Comparison of ENCODE assay signal across 8 cellular contexts in genomic region chr20:45823949-45824835, GRCh38. TPM values are rescaled to one million over a fixed set of nuclear protein-coding genes. Genes with fewer than 3 reads are reported as not detected.
DNase-seq lines count a peak whose midpoint lies in the region; TF ChIP-seq lines count a peak whose summit lies in the region.

No MANE protein-coding gene starts in this region.

- peak overlapping the region in 2 of 6 donors; percentile 69 for H3K27ac Mint-ChIP-seq in immature natural killer cell

- no peaks in the 10 kb centered on the region for H4K20me1 ChIP-seq in SU-DHL-6 (ENCODE audit: low read depth, low read length)

- no peak overlapping the region for H3K27ac ChIP-seq in SU-DHL-6 (ENCODE audit: low read depth, low read length)

- DNase-seq in NCI-H524 (lab: John Stamatoyannopoulos, UW) = peak; percentile 47 to 72
- no peak for DNase-seq in NCI-H524 treated with DMSO at 0.1 percent for 48 hours (lab: John Stamatoyannopoulos, UW)
- DNase-seq in astrocyte of the spinal cord (ENCODE audit: low read depth, low spot score) = peak; percentile 39
- DNase-seq in immature natural killer cell = peak; percentile 22 to 31 (median 28)
- peak; percentile 51 for DNase-seq in stimulated activated CD4-positive, alpha-beta T cell treated with anti-CD3 and anti-CD28 coated beads, Interleukin-4, amount 100 ng/mL, for 24 hours
- DNase-seq in epidermal melanocyte (ENCODE audit: insufficient read length, low spot score) = no peak
- no peak for DNase-seq in HCEC 1CT

- peak overlapping the region; percentile 69 to 82 (median 77) for H3K4me3 Mint-ChIP-seq in immature natural killer cell

- no peak overlapping the region for H3K9ac ChIP-seq in SU-DHL-6 (ENCODE audit: low read length)

- peaks cover 8 to 18% (median 11%) of the 10 kb centered on the region in 3 donors for H3K27me3 Mint-ChIP-seq in immature natural killer cell (ENCODE audit: low read depth in 3 of 3)

- TF ChIP-seq CTCF in SU-DHL-6 (IDR thresholded peaks at IDR 0.05; ENCODE audit: insufficient read depth, low read length, poor library complexity, severe bottlenecking) (peak; percentile 11), astrocyte of the spinal cord (IDR thresholded peaks at IDR 0.05; ENCODE audit: low read depth, low read length) (peak; percentile 64)

- no peaks in the 10 kb centered on the region for H3K9me3 ChIP-seq in SU-DHL-6 (ENCODE audit: insufficient read depth, low read length)

- H3K27me3 ChIP-seq in SU-DHL-6 (ENCODE audit: low read length) = no peaks in the 10 kb centered on the region

- no peaks in the 10 kb centered on the region for H3K79me2 ChIP-seq in SU-DHL-6 (ENCODE audit: insufficient read depth, low read length)

- in situ Hi-C loops in astrocyte of the spinal cord (cut with HindIII; ENCODE audit: low sequenced_read_pairs) = no loop called here

- H3K9me2 ChIP-seq in SU-DHL-6 (replicated peaks; ENCODE audit: insufficient read depth, low read length) = no peaks in the 10 kb centered on the region

- no peak overlapping the region for H3K4me2 ChIP-seq in SU-DHL-6 (ENCODE audit: low read depth, low read length, poor library complexity, severe bottlenecking)

- H3K9me3 Mint-ChIP-seq in immature natural killer cell = peaks cover 0 to 2% (median 0%) of the 10 kb centered on the region in 6 donors

- H3K4me1 Mint-ChIP-seq in immature natural killer cell = peaks cover 11 to 13% of the 10 kb centered on the region in 2 donors

- H3K36me3 Mint-ChIP-seq in immature natural killer cell = no peaks in the 10 kb centered on the region

- H3K36me3 ChIP-seq in SU-DHL-6 (ENCODE audit: low read length) = no peaks in the 10 kb centered on the region

- H2AFZ ChIP-seq in SU-DHL-6 (ENCODE audit: low read depth, low read length, severe bottlenecking) = no peak overlapping the region

- H3K4me3 ChIP-seq in SU-DHL-6 (ENCODE audit: insufficient read depth, low read length, poor library complexity, severe bottlenecking) (no peak overlapping the region), astrocyte of the spinal cord (ENCODE audit: low read depth, low read length) (no peak overlapping the region)

- no peaks in the 10 kb centered on the region for H3F3A ChIP-seq in SU-DHL-6 (ENCODE audit: insufficient read depth)

RNA-seq across cellular contexts. Expression of gene TNNC2, which starts 2.9 kb away (rescaled TPM):
- under 1 TPM in 1 of 3 donors, not detected in 2; 0.77 TPM for polyA plus RNA-seq in immature natural killer cell

RNA-seq across cellular contexts. Expression of gene SNX21, which starts 9.4 kb away (rescaled TPM):
- 1 to 10 TPM; 1.6 to 2.5 (median 2.2) TPM for polyA plus RNA-seq in immature natural killer cell

RNA-seq across cellular contexts. Expression of gene UBE2C, which starts 11.7 kb away (rescaled TPM):
- 1 to 10 TPM in 2 of 3 donors, not detected in 1; 1.9 to 2.0 TPM for polyA plus RNA-seq in immature natural killer cell

RNA-seq across cellular contexts. Expression of gene DNTTIP1, which starts 32.4 kb away (rescaled TPM):
- 10 to 100 TPM; 31.2 to 33.2 (median 31.5) TPM for polyA plus RNA-seq in immature natural killer cell

RNA-seq across cellular contexts. Expression of gene WFDC3, which starts 32.5 kb away (rescaled TPM):
- polyA plus RNA-seq in immature natural killer cell = not detected

Comparison
In these comparisons a context has a peak if more than half of its experiments do, and no peak if none do; other contexts are left out.
1. DNase-seq: peak in NCI-H524 (2 of 2), astrocyte of the spinal cord (single experiment), immature natural killer cell (3 of 3) and stimulated activated CD4-positive, alpha-beta T cell treated with anti-CD3 and anti-CD28 coated beads, Interleukin-4, amount 100 ng/mL, for 24 hours (single experiment); none in NCI-H524 treated with DMSO at 0.1 percent for 48 hours (single experiment), epidermal melanocyte (single experiment) and HCEC 1CT (single experiment).